Comparison of ENCODE assay signal across 1 cellular context in genomic region chr20:54133434-54134427, GRCh38.
A peak's percentile ranks its signal among the peaks of the same experiment; 100 is the strongest.
TF ChIP-seq lines count a peak whose summit lies in the region.

No MANE protein-coding gene starts in this region.

TF ChIP-seq in HepG2, 621 proteins besides CTCF, POLR2A, EP300 and RAD21 (continued from another document and continues in another):
- 0 out of 2 replicates have a peak, but pooled peaks have one; percentile 50 for TF ChIP-seq SIN3B (IDR thresholded peaks at IDR 0.05; ENCODE audit: low read length)
- TF ChIP-seq ZSCAN30 (CRISPR knock-in tag; IDR thresholded peaks at IDR 0.05), result no peak
- 0 out of 2 replicates have a peak, but pooled peaks have one; percentile 11 for TF ChIP-seq REPIN1 (CRISPR knock-in tag; IDR thresholded peaks at IDR 0.05; ENCODE audit: borderline replicate concordance, low read depth)
- TF ChIP-seq ZNF331 (CRISPR knock-in tag; IDR thresholded peaks at IDR 0.05), result peak; percentile 80
- TF ChIP-seq HNRNPL (IDR thresholded peaks at IDR 0.05; ENCODE audit: low read depth, low read length), result no peak
- TF ChIP-seq, protein P1, sequence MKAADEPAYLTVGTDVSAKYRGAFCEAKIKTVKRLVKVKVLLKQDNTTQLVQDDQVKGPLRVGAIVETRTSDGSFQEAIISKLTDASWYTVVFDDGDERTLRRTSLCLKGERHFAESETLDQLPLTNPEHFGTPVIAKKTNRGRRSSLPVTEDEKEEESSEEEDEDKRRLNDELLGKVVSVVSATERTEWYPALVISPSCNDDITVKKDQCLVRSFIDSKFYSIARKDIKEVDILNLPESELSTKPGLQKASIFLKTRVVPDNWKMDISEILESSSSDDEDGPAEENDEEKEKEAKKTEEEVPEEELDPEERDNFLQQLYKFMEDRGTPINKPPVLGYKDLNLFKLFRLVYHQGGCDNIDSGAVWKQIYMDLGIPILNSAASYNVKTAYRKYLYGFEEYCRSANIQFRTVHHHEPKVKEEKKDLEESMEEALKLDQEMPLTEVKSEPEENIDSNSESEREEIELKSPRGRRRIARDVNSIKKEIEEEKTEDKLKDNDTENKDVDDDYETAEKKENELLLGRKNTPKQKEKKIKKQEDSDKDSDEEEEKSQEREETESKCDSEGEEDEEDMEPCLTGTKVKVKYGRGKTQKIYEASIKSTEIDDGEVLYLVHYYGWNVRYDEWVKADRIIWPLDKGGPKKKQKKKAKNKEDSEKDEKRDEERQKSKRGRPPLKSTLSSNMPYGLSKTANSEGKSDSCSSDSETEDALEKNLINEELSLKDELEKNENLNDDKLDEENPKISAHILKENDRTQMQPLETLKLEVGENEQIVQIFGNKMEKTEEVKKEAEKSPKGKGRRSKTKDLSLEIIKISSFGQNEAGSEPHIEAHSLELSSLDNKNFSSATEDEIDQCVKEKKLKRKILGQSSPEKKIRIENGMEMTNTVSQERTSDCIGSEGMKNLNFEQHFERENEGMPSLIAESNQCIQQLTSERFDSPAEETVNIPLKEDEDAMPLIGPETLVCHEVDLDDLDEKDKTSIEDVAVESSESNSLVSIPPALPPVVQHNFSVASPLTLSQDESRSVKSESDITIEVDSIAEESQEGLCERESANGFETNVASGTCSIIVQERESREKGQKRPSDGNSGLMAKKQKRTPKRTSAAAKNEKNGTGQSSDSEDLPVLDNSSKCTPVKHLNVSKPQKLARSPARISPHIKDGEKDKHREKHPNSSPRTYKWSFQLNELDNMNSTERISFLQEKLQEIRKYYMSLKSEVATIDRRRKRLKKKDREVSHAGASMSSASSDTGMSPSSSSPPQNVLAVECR (CRISPR knock-in tag; IDR thresholded peaks at IDR 0.05; ENCODE audit: borderline replicate concordance), result peak; percentile 7; the same call in 1 of the 2 replicates
- no peak for TF ChIP-seq ZNF619 (CRISPR knock-in tag; IDR thresholded peaks at IDR 0.05)
- no peak for TF ChIP-seq CHD2 (IDR thresholded peaks at IDR 0.05; ENCODE audit: low read depth, low read length)
- TF ChIP-seq, protein P2, sequence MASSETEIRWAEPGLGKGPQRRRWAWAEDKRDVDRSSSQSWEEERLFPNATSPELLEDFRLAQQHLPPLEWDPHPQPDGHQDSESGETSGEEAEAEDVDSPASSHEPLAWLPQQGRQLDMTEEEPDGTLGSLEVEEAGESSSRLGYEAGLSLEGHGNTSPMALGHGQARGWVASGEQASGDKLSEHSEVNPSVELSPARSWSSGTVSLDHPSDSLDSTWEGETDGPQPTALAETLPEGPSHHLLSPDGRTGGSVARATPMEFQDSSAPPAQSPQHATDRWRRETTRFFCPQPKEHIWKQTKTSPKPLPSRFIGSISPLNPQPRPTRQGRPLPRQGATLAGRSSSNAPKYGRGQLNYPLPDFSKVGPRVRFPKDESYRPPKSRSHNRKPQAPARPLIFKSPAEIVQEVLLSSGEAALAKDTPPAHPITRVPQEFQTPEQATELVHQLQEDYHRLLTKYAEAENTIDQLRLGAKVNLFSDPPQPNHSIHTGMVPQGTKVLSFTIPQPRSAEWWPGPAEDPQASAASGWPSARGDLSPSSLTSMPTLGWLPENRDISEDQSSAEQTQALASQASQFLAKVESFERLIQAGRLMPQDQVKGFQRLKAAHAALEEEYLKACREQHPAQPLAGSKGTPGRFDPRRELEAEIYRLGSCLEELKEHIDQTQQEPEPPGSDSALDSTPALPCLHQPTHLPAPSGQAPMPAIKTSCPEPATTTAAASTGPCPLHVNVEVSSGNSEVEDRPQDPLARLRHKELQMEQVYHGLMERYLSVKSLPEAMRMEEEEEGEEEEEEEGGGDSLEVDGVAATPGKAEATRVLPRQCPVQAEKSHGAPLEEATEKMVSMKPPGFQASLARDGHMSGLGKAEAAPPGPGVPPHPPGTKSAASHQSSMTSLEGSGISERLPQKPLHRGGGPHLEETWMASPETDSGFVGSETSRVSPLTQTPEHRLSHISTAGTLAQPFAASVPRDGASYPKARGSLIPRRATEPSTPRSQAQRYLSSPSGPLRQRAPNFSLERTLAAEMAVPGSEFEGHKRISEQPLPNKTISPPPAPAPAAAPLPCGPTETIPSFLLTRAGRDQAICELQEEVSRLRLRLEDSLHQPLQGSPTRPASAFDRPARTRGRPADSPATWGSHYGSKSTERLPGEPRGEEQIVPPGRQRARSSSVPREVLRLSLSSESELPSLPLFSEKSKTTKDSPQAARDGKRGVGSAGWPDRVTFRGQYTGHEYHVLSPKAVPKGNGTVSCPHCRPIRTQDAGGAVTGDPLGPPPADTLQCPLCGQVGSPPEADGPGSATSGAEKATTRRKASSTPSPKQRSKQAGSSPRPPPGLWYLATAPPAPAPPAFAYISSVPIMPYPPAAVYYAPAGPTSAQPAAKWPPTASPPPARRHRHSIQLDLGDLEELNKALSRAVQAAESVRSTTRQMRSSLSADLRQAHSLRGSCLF (CRISPR knock-in tag; IDR thresholded peaks at IDR 0.05; ENCODE audit: borderline replicate concordance), result peak; percentile 47; the same call in 1 of the 2 replicates
- TF ChIP-seq CBX1 (IDR thresholded peaks at IDR 0.05; ENCODE audit: low read depth), result peak; percentile 59
- TF ChIP-seq MXI1 (IDR thresholded peaks at IDR 0.05; ENCODE audit: borderline replicate concordance, low read depth, low read length), result peak; percentile 35; the same call in 1 of the 3 replicates
- TF ChIP-seq PAXIP1 (CRISPR knock-in tag; conservative IDR thresholded peaks at IDR 0.05), result peak; percentile 66
- peak; percentile 97 for TF ChIP-seq FOSL2 (CRISPR knock-in tag; IDR thresholded peaks at IDR 0.05)
- peak; percentile 78; the same call in 1 of the 2 replicates for TF ChIP-seq RBAK (CRISPR knock-in tag; IDR thresholded peaks at IDR 0.05)
- TF ChIP-seq, protein P3, sequence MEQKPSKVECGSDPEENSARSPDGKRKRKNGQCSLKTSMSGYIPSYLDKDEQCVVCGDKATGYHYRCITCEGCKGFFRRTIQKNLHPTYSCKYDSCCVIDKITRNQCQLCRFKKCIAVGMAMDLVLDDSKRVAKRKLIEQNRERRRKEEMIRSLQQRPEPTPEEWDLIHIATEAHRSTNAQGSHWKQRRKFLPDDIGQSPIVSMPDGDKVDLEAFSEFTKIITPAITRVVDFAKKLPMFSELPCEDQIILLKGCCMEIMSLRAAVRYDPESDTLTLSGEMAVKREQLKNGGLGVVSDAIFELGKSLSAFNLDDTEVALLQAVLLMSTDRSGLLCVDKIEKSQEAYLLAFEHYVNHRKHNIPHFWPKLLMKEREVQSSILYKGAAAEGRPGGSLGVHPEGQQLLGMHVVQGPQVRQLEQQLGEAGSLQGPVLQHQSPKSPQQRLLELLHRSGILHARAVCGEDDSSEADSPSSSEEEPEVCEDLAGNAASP (CRISPR knock-in tag; IDR thresholded peaks at IDR 0.05; ENCODE audit: borderline replicate concordance), result peak; percentile 74
- TF ChIP-seq TCF7L2 (IDR thresholded peaks at IDR 0.05; ENCODE audit: low read depth, low read length), result no peak
- peak; percentile 54; the same call in 1 of the 2 replicates for TF ChIP-seq ZNF264 (CRISPR knock-in tag; IDR thresholded peaks at IDR 0.05)
- peak; percentile 85 for TF ChIP-seq HOXA3 (CRISPR knock-in tag; IDR thresholded peaks at IDR 0.05)
- TF ChIP-seq, protein P4, sequence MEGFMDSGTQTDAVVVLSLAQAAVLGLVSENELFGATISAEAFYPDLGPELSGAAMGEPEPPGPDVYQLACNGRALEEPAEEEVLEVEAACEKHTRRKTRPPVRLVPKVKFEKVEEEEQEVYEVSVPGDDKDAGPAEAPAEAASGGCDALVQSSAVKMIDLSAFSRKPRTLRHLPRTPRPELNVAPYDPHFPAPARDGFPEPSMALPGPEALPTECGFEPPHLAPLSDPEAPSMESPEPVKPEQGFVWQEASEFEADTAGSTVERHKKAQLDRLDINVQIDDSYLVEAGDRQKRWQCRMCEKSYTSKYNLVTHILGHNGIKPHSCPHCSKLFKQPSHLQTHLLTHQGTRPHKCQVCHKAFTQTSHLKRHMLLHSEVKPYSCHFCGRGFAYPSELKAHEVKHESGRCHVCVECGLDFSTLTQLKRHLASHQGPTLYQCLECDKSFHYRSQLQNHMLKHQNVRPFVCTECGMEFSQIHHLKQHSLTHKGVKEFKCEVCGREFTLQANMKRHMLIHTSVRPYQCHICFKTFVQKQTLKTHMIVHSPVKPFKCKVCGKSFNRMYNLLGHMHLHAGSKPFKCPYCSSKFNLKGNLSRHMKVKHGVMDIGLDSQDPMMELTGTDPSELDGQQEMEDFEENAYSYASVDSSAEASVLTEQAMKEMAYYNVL (CRISPR knock-in tag; IDR thresholded peaks at IDR 0.05; ENCODE audit: borderline replicate concordance), result no peak
- peak; percentile 49 for TF ChIP-seq HDAC1 (CRISPR knock-in tag; IDR thresholded peaks at IDR 0.05)
- TF ChIP-seq ZNF205 (CRISPR knock-in tag; IDR thresholded peaks at IDR 0.05), result 0 out of 2 replicates have a peak, but pooled peaks have one; percentile 22
- 0 out of 2 replicates have a peak, but pooled peaks have one; percentile 14 for TF ChIP-seq ZNF143 (CRISPR knock-in tag; IDR thresholded peaks at IDR 0.05)
- 0 out of 2 replicates have a peak, but pooled peaks have one; percentile 4 for TF ChIP-seq ZFP82 (CRISPR knock-in tag; IDR thresholded peaks at IDR 0.05; ENCODE audit: borderline replicate concordance)
- no peak for TF ChIP-seq LCORL (IDR thresholded peaks at IDR 0.05)
- TF ChIP-seq LCORL (CRISPR knock-in tag; IDR thresholded peaks at IDR 0.05), result peak; percentile 55; the same call in 1 of the 2 replicates
- no peak for TF ChIP-seq ZNF224 (CRISPR knock-in tag; IDR thresholded peaks at IDR 0.05)
- TF ChIP-seq PHF20 (CRISPR knock-in tag; IDR thresholded peaks at IDR 0.05), result no peak; the same call in 1 of the 2 replicates
- 0 out of 2 replicates have a peak, but pooled peaks have one; percentile 58 for TF ChIP-seq RERE (CRISPR knock-in tag; IDR thresholded peaks at IDR 0.05; ENCODE audit: low read depth)
- TF ChIP-seq, protein P5, sequence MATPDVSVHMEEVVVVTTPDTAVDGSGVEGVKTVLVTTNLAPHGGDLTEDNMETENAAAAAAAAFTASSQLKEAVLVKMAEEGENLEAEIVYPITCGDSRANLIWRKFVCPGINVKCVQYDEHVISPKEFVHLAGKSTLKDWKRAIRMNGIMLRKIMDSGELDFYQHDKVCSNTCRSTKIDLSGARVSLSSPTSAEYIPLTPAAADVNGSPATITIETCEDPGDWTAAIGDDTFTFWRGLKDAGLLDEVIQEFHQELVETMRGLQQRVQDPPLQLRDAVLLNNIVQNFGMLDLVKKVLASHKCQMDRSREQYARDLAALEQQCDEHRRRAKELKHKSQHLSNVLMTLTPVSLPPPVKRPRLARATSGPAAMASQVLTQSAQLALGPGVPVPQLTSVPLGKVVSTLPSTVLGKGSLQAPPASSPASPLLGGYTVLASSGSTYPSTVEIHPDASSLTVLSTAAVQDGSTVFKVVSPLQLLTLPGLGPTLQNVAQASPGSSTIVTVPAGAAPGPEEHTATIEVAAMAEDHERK (CRISPR knock-in tag; IDR thresholded peaks at IDR 0.05; ENCODE audit: low read depth), result no peak
